1 cellular context compared by ENCODE assay signal in genomic region chr1:15435239-15436077, GRCh38.
TF ChIP-seq lines count a peak whose summit lies in the region.

No MANE protein-coding gene starts in this region.

TF ChIP-seq in HepG2, 621 proteins besides CTCF, POLR2A, EP300 and RAD21:
- no peak for TF ChIP-seq MAFK (conservative IDR thresholded peaks at IDR 0.05 in 1 of 2, IDR thresholded peaks at IDR 0.05 in 1 of 2; ENCODE audit: low read length in 2 of 2)
- TF ChIP-seq SRSF4 (IDR thresholded peaks at IDR 0.05; ENCODE audit: low read depth, low read length, poor library complexity, severe bottlenecking): no peak
- no peak for TF ChIP-seq MTA1 (CRISPR knock-in tag; IDR thresholded peaks at IDR 0.05; ENCODE audit: borderline replicate concordance)
- TF ChIP-seq ATF6 (CRISPR knock-in tag; conservative IDR thresholded peaks at IDR 0.05): no peak
- peak; percentile 99 for TF ChIP-seq MNT (IDR thresholded peaks at IDR 0.05)
- no peak for TF ChIP-seq ISX (CRISPR knock-in tag; conservative IDR thresholded peaks at IDR 0.05)
